In genomic region chr16:2083876-2084687, GRCh38 we compare ENCODE assay signal across 17 cellular contexts.
"Had no signal": no experiment of that assay in that cellular context is flagged by ENCODE, and none has a peak within 500 bp of the region (broad histone marks: within the 10 kb centered on the region; RNA-seq: fewer than 3 reads in every experiment).

No MANE protein-coding gene starts in this region.

- H3K36me3 Mint-ChIP-seq: activated naive CD4-positive, alpha-beta T cell treated with anti-CD3 and anti-CD28 coated beads, Interleukin-2, amount 50 U/mL, for 72 hours; natural killer cell had no signal

- H3K27me3 Mint-ChIP-seq: dendritic cell treated with granulocyte-macrophage colony-stimulating factor and Interleukin-4, amounts not matched to agents 40 ng/mL and 50 ng/mL, for 4 days; stimulated activated naive CD8-positive, alpha-beta T cell treated with anti-CD3 and anti-CD28 coated beads, Interleukin-15, Interleukin-2, amounts not matched to agents 100 ng/mL and 50 ng/mL, for 24 hours had no signal

- H3K4me3 ChIP-seq: adrenal gland, esophagus squamous epithelium, right atrium auricular region, skin epidermis, suprapubic skin had no signal

- DNase-seq: activated CD4-positive, alpha-beta T cell treated with anti-CD3 and anti-CD28 coated beads, Interleukin-2, amount 50 U/mL, for 48 hours; activated gamma-delta T cell treated with Interleukin-2 at 50 U/mL for 16 hours; activated T-cell treated with anti-CD3 and anti-CD28 coated beads for 4 hours; adrenal gland; effector memory CD4-positive, alpha-beta T cell; esophagus squamous epithelium; mesendoderm; natural killer cell; trophoblast cell had no signal

- H3K27ac Mint-ChIP-seq: activated T-helper 1 cell treated with anti-CD3 and anti-CD28 coated beads, Interleukin-12 subunit alpha, Interleukin-12 subunit beta, Interleukin-2, Interleukin-4 antibody, amounts not matched to agents 30 ng/mL and 10 ng/mL and 1 ng/mL, durations not matched to agents 14 hours and 24 hours and 36 hours; dendritic cell treated with granulocyte-macrophage colony-stimulating factor and Interleukin-4, amounts not matched to agents 40 ng/mL and 50 ng/mL, for 4 days; natural killer cell; stimulated activated naive CD8-positive, alpha-beta T cell treated with anti-CD3 and anti-CD28 coated beads, Interleukin-15, Interleukin-2, amounts not matched to agents 100 ng/mL and 50 ng/mL, for 24 hours had no signal

- H3K9me3 ChIP-seq: adrenal gland, esophagus squamous epithelium, neutrophil, right atrium auricular region, suprapubic skin had no signal

- H3K4me3 Mint-ChIP-seq: activated T-helper 1 cell treated with anti-CD3 and anti-CD28 coated beads, Interleukin-12 subunit alpha, Interleukin-12 subunit beta, Interleukin-2, Interleukin-4 antibody, amounts not matched to agents 30 ng/mL and 10 ng/mL and 1 ng/mL, durations not matched to agents 14 hours and 24 hours and 36 hours; dendritic cell treated with granulocyte-macrophage colony-stimulating factor and Interleukin-4, amounts not matched to agents 40 ng/mL and 50 ng/mL, for 4 days; natural killer cell; stimulated activated naive CD8-positive, alpha-beta T cell treated with anti-CD3 and anti-CD28 coated beads, Interleukin-15, Interleukin-2, amounts not matched to agents 100 ng/mL and 50 ng/mL, for 24 hours had no signal

- H3K27ac ChIP-seq: neutrophil, right atrium auricular region, suprapubic skin had no signal

- ATAC-seq: activated naive CD4-positive, alpha-beta T cell treated with anti-CD3 and anti-CD28 coated beads, Interleukin-2, amount 50 U/mL, for 72 hours; natural killer cell had no signal

- H3K9me3 Mint-ChIP-seq: activated naive CD4-positive, alpha-beta T cell treated with anti-CD3 and anti-CD28 coated beads, Interleukin-2, amount 50 U/mL, for 72 hours; activated T-helper 1 cell treated with anti-CD3 and anti-CD28 coated beads, Interleukin-12 subunit alpha, Interleukin-12 subunit beta, Interleukin-2, Interleukin-4 antibody, amounts not matched to agents 30 ng/mL and 10 ng/mL and 1 ng/mL, durations not matched to agents 14 hours and 24 hours and 36 hours; dendritic cell treated with granulocyte-macrophage colony-stimulating factor and Interleukin-4, amounts not matched to agents 40 ng/mL and 50 ng/mL, for 4 days; natural killer cell; stimulated activated naive CD8-positive, alpha-beta T cell treated with anti-CD3 and anti-CD28 coated beads, Interleukin-15, Interleukin-2, amounts not matched to agents 100 ng/mL and 50 ng/mL, for 24 hours had no signal

- H3K27me3 ChIP-seq: adrenal gland, esophagus squamous epithelium, neutrophil, right atrium auricular region, suprapubic skin had no signal
